Comparison of ENCODE assay signal across 12 cellular contexts in the genomic region with DNA sequence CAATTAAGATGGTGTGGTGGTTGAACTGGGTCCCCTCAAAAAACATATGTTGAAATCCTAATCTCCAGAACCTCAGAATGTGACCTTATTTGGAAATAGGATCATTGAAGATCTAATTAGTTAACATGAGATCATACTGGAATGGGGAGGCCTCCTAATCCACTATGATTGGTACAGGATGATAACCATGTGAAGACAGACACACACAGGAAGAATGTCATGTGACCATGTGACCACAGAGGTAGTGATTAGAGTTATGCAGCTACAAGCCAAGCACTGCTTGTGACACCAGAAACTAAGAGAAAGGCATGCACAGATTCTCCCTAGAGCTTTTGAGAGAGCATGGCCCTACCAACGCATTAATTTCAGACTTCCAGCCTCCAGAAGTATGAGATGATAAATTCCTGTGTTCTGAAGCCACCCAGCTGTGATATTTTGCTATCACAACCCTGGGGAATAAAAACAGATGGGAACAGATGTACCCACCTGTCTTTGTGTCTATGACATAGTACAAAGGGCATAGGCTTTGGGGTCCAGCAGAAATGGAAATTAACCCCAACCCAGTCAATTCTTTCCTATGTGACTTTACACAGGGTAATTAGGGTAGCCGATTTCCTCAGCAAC. TPM values are rescaled to one million over a fixed set of nuclear protein-coding genes. Genes with fewer than 3 reads are reported as not detected.
DNase-seq lines count a peak whose midpoint lies in the region; TF ChIP-seq lines count a peak whose summit lies in the region.
"Had no signal": no experiment of that assay in that cellular context is flagged by ENCODE, and none has a peak within 500 bp of the region (broad histone marks: within the 10 kb centered on the region; RNA-seq: fewer than 3 reads in every experiment).

No MANE protein-coding gene starts in this region.

- H3K27me3 ChIP-seq in brain microvascular endothelial cell (replicated peaks) (no peaks in the 10 kb centered on the region), osteoblast (ENCODE audit: insufficient read depth, low read length) (no peaks in the 10 kb centered on the region)

- no peaks in the 10 kb centered on the region for H3K4me1 ChIP-seq in osteoblast (ENCODE audit: insufficient read depth, low read length)

- H3K4me3 ChIP-seq in LNCaP clone FGC (ENCODE audit: low read depth, low read length), result no peak overlapping the region
- no peak overlapping the region for H3K4me3 ChIP-seq in brain microvascular endothelial cell (ENCODE audit: low read depth, low read length)
- no peak overlapping the region for H3K4me3 ChIP-seq in osteoblast (ENCODE audit: insufficient read depth, low read length)

- no peak overlapping the region for H2AFZ ChIP-seq in osteoblast (ENCODE audit: low read length)

- BruUV-seq in Calu3 (replicated peaks; lab: Mats Ljungman, UMichigan), result no TSS peak

- no peak overlapping the region for H3K4me2 ChIP-seq in osteoblast (ENCODE audit: insufficient read depth, low read length)

- no peaks in the 10 kb centered on the region for H4K20me1 ChIP-seq in osteoblast (ENCODE audit: insufficient read depth, low read length)

- H3K4me3 Mint-ChIP-seq in Calu3 (ENCODE audit: low read depth, unreplicated experiment), result no peak overlapping the region
- H3K4me3 Mint-ChIP-seq: nephron progenitor cell had no signal

- no peak for TF ChIP-seq CTCF in LNCaP clone FGC (IDR thresholded peaks at IDR 0.05; ENCODE audit: control insufficient read depth, extremely low read depth, insufficient read depth)
- no peak for TF ChIP-seq CTCF in brain microvascular endothelial cell (IDR thresholded peaks at IDR 0.05; ENCODE audit: low read depth, low read length, missing control alignments)
- no peak for TF ChIP-seq CTCF in osteoblast (IDR thresholded peaks at IDR 0.05; ENCODE audit: extremely low read depth, low read depth, low read length)
- no peak for TF ChIP-seq CTCF in Calu3 (IDR thresholded peaks at IDR 0.05; ENCODE audit: unreplicated experiment)

- H3K27ac ChIP-seq in brain microvascular endothelial cell, result no peak overlapping the region
- H3K27ac ChIP-seq in osteoblast (ENCODE audit: low read depth, low read length), result no peak overlapping the region

- H3K9me3 ChIP-seq in osteoblast (ENCODE audit: low read depth, low read length), result no peaks in the 10 kb centered on the region

- H3K9me3 Mint-ChIP-seq in Calu3 (ENCODE audit: low read depth, unreplicated experiment), result peaks cover 3% of the 10 kb centered on the region

- H3K36me3 Mint-ChIP-seq in Calu3 (ENCODE audit: insufficient read depth, unreplicated experiment), result no peaks in the 10 kb centered on the region

- H3K27me3 Mint-ChIP-seq in Calu3 (ENCODE audit: unreplicated experiment), result no peaks in the 10 kb centered on the region

- H3K36me3 ChIP-seq in brain microvascular endothelial cell (replicated peaks) (no peaks in the 10 kb centered on the region), osteoblast (ENCODE audit: insufficient read depth, low read length) (no peaks in the 10 kb centered on the region)

- no peaks in the 10 kb centered on the region for H3K79me2 ChIP-seq in osteoblast (ENCODE audit: insufficient read depth, low read length)

- CTCF ChIA-PET in Calu3 (lab: Charles Lee), result interaction anchor here (1.2 kb wide), 1 partner anchor 10 kb away, joined by 4 read pairs; no protein-coding TSS in a partner anchor

- intact Hi-C loops in Calu3 (cut with micrococcal nuclease; ENCODE audit: unreplicated experiment), result no loop called here

- DNase-seq in NCI-H524 (lab: John Stamatoyannopoulos, UW) (peak; percentile 4 to 46), NCI-H524 treated with DMSO at 0.1 percent for 48 hours (lab: John Stamatoyannopoulos, UW) (no peak), LNCaP clone FGC (ENCODE audit: low read depth) (peak; percentile 68), brain microvascular endothelial cell (peak; percentile 53), osteoblast (ENCODE audit: insufficient read length, low spot score, missing footprints) (peak; percentile 67), Calu3 (no peak), SKM-1 treated with dmso at 0.1 percent for 144 hours (lab: John Stamatoyannopoulos, UW; ENCODE audit: unreplicated experiment) (no peak), COR-L47 (lab: John Stamatoyannopoulos, UW) (no peak)
- DNase-seq: ACHN, activated T-cell treated with anti-CD3 and anti-CD28 coated beads for 4 hours, NCI-H2081, nephron progenitor cell had no signal

- in situ Hi-C loops in brain microvascular endothelial cell (cut with HindIII; ENCODE audit: low pct_ligation_motif_present, low sequenced_read_pairs), result no loop called here

- no peaks in the 10 kb centered on the region for H3K4me1 Mint-ChIP-seq in Calu3 (ENCODE audit: low read depth, unreplicated experiment)
- H3K4me1 Mint-ChIP-seq: nephron progenitor cell had no signal

- H3K27ac Mint-ChIP-seq in Calu3 (ENCODE audit: unreplicated experiment), result no peak overlapping the region
- H3K27ac Mint-ChIP-seq: nephron progenitor cell had no signal

RNA-seq across cellular contexts. Expression of gene TGIF1, which starts 46.9 kb away (rescaled TPM):
- 126 and 150 TPM in 2 replicates for total RNA-seq in osteoblast
- total RNA-seq in Calu3 (2022), result 129 and 139 TPM in 2 replicates

Comparison
In these comparisons a context has a peak if more than half of its experiments do, and no peak if none do; other contexts are left out.
1. DNase-seq: peak in NCI-H524 (2 of 2), LNCaP clone FGC (single experiment), brain microvascular endothelial cell (single experiment) and osteoblast (single experiment); none in NCI-H524 treated with DMSO at 0.1 percent for 48 hours (single experiment), Calu3 (single experiment), SKM-1 treated with dmso at 0.1 percent for 144 hours (single experiment) and COR-L47 (single experiment).